ENCODE assay signal across 20 cellular contexts in genomic region chr1:115656461-115657077, GRCh38. TPM values are rescaled to one million over a fixed set of nuclear protein-coding genes. Genes with fewer than 3 reads are reported as not detected.
DNase-seq lines count a peak whose midpoint lies in the region; ATAC-seq, FAIRE-seq and TF ChIP-seq lines count a peak whose summit lies in the region.
"Had no signal": no experiment of that assay in that cellular context is flagged by ENCODE, and none has a peak within 500 bp of the region (broad histone marks: within the 10 kb centered on the region; RNA-seq: fewer than 3 reads in every experiment).

No MANE protein-coding gene starts in this region.

- H3K18ac ChIP-seq in mesendoderm (ENCODE audit: low read length) = peak overlapping the region; percentile 95

- no peak overlapping the region for H3K4me3 Mint-ChIP-seq in endodermal cell
- H3K4me3 Mint-ChIP-seq: B cell; CD4-positive, alpha-beta T cell; H9 had no signal

- H3K4me3 ChIP-seq in right lobe of liver (no peak overlapping the region), HepG2 (replicated peaks in 1 of 3; ENCODE audit: insufficient read depth in 1 of 3, low read depth in 2 of 3, low read length in 3 of 3) (no peak overlapping the region), endodermal cell (ENCODE audit: low read length) (no peak overlapping the region), mesendoderm (ENCODE audit: low read length) (no peak overlapping the region)
- H3K4me3 ChIP-seq: GM12878 had no signal

- no peaks in the 10 kb centered on the region for H3K9me3 Mint-ChIP-seq in endodermal cell
- H3K9me3 Mint-ChIP-seq: CD4-positive, alpha-beta T cell; H9 had no signal

- ATAC-seq in right lobe of liver (peak in 3 of 4 donors; percentile 15 to 60 (median 46)), HepG2 (no peak)
- ATAC-seq: GM12878, Panc1 had no signal

- no peak overlapping the region for H2BK5ac ChIP-seq in mesendoderm (ENCODE audit: low read length)

- H3K27me3 ChIP-seq in right lobe of liver = no peaks in the 10 kb centered on the region
- no peaks in the 10 kb centered on the region for H3K27me3 ChIP-seq in HepG2 (ENCODE audit: control insufficient read depth in 1 of 2, insufficient read depth in 2 of 2, low read length in 2 of 2)
- H3K27me3 ChIP-seq in endodermal cell (ENCODE audit: control insufficient read depth, insufficient read depth, low read length, poor library complexity, severe bottlenecking) = no peaks in the 10 kb centered on the region
- H3K27me3 ChIP-seq in mesendoderm (ENCODE audit: insufficient read depth, low read length, poor library complexity) = no peaks in the 10 kb centered on the region

- H4K8ac ChIP-seq in mesendoderm (ENCODE audit: low read depth, low read length) = no peak overlapping the region

- POLR2A ChIA-PET in HepG2 (lab: Yijun Ruan, JAX) = no interaction called here

- H3K9me3 ChIP-seq in right lobe of liver (no peaks in the 10 kb centered on the region), HepG2 (ENCODE audit: low read length) (no peaks in the 10 kb centered on the region), endodermal cell (ENCODE audit: control insufficient read depth, low read length) (no peaks in the 10 kb centered on the region)

- H2AK5ac ChIP-seq in mesendoderm (ENCODE audit: low read length) = no peak overlapping the region

- H3K27ac Mint-ChIP-seq in endodermal cell = peak overlapping the region; percentile 42
- H3K27ac Mint-ChIP-seq: B cell; CD4-positive, alpha-beta T cell; H9 had no signal

- DNase-seq in right lobe of liver (peak in 2 of 3 donors; percentile 55 to 67), HepG2 (ENCODE audit: low spot score) (no peak), endodermal cell (peak; percentile 38), mesendoderm (no peak), DMS79 (lab: John Stamatoyannopoulos, UW) (no peak), T1000 (lab: John Stamatoyannopoulos, UW) (no peak), hippocampal formation (lab: John Stamatoyannopoulos, UW) (no peak)
- no peak for DNase-seq in stimulated activated CD4-positive, alpha-beta T cell treated with anti-CD3 and anti-CD28 coated beads, Interleukin-4, amount 100 ng/mL, for 24 hours
- DNase-seq: 8988T; CD4-positive, alpha-beta T cell; DMS153; EL; H9; IMR-90; NCI-H1092 treated with DMSO at 0.1 percent for 48 hours; NCI-H1694 had no signal

- intact Hi-C loops in right lobe of liver (cut with DNase I) (no loop called here), HepG2 (cut with micrococcal nuclease; ENCODE audit: unreplicated experiment) (no loop called here)

- no peak overlapping the region for H3K56ac ChIP-seq in mesendoderm (ENCODE audit: low read length)

- H3K4me1 ChIP-seq in right lobe of liver = peaks cover 0 to 2% (median 0%) of the 10 kb centered on the region in 4 donors
- no peaks in the 10 kb centered on the region for H3K4me1 ChIP-seq in HepG2 (ENCODE audit: insufficient read depth, low read length)
- peaks cover 20% of the 10 kb centered on the region for H3K4me1 ChIP-seq in endodermal cell (ENCODE audit: control insufficient read depth, insufficient read depth, low read length)
- H3K4me1 ChIP-seq in mesendoderm (ENCODE audit: control insufficient read depth, low read depth, low read length) = peaks cover 18% of the 10 kb centered on the region

- WGBS in right lobe of liver (ENCODE audit: insufficient coverage, low coverage, low lambda C conversion rate, missing lambda C conversion rate) = 49% methylated on average over 5 of the region's 5 CpGs
- WGBS in HepG2 (ENCODE audit: low lambda C conversion rate) = 92% methylated on average over 4 of the region's 5 CpGs
- 91 to 92% methylated on average over 4 to 5 of the region's 5 CpGs for WGBS in endodermal cell (ENCODE audit: insufficient coverage in 1 of 2, insufficient read length in 1 of 2), 2 experiments
- WGBS in mesendoderm (ENCODE audit: extremely low coverage, insufficient coverage, low lambda C conversion rate) = no CpG with 5 or more reads among the region's 5 CpGs

- no peak for FAIRE-seq in HepG2 (lab: Jason Lieb, UNC)
- FAIRE-seq: GM12878 had no signal

- H3K27ac ChIP-seq in right lobe of liver (no peak overlapping the region), HepG2 (ENCODE audit: extremely low read length, insufficient read depth, low read length) (no peak overlapping the region), endodermal cell (ENCODE audit: low read depth, low read length) (no peak overlapping the region), mesendoderm (ENCODE audit: low read depth, low read length) (peak overlapping the region; percentile 8)
- H3K27ac ChIP-seq: HL-60 had no signal

- H3K27me3 Mint-ChIP-seq in endodermal cell (ENCODE audit: insufficient read depth) = no peaks in the 10 kb centered on the region
- H3K27me3 Mint-ChIP-seq: B cell; CD4-positive, alpha-beta T cell had no signal

- TF ChIP-seq POLR2A in right lobe of liver (IDR thresholded peaks at IDR 0.05) (no peak), HepG2 (IDR thresholded peaks at IDR 0.05; ENCODE audit: insufficient read depth in 1 of 2, low read depth in 2 of 2, low read length in 2 of 2) (no peak)

- TF ChIP-seq CTCF in right lobe of liver (IDR thresholded peaks at IDR 0.05) (no peak), HepG2 (CRISPR knock-in tag; IDR thresholded peaks at IDR 0.05) (no peak), endodermal cell (conservative IDR thresholded peaks at IDR 0.05) (no peak)

- H3K36me3 ChIP-seq in right lobe of liver = peaks cover 0 to 10% (median under 1%) of the 10 kb centered on the region in 4 donors
- peaks cover 10 to 80% of the 10 kb centered on the region in 2 experiments for H3K36me3 ChIP-seq in HepG2 (replicated peaks in 1 of 2; ENCODE audit: control insufficient read depth in 1 of 2, insufficient read depth in 2 of 2, low read length in 2 of 2)
- H3K36me3 ChIP-seq in endodermal cell (ENCODE audit: control insufficient read depth, insufficient read depth, low read length) = peaks cover 98% of the 10 kb centered on the region
- H3K36me3 ChIP-seq in mesendoderm (ENCODE audit: control insufficient read depth, insufficient read depth, low read length) = peaks cover 12% of the 10 kb centered on the region

- H2AFZ ChIP-seq in HepG2 (ENCODE audit: low read length) = no peak overlapping the region

- no peak overlapping the region for H2BK120ac ChIP-seq in mesendoderm (ENCODE audit: low read depth, low read length)

- H4K20me1 ChIP-seq in HepG2 (ENCODE audit: insufficient read depth, low read length) = no peaks in the 10 kb centered on the region

- in situ Hi-C loops in HepG2 (cut with HindIII; ENCODE audit: extremely low pct_ligation_motif_present, low pct_unique_long_range_greater_than_20kb) = no loop called here

- H3K4ac ChIP-seq in mesendoderm (ENCODE audit: low read depth, low read length) = no peak overlapping the region

- H3K4me2 ChIP-seq in HepG2 (ENCODE audit: low read depth, low read length) = no peak overlapping the region
- H3K4me2 ChIP-seq in mesendoderm (ENCODE audit: low read length) = no peak overlapping the region

- TF ChIP-seq EP300 in HepG2 (IDR thresholded peaks at IDR 0.05; ENCODE audit: low read depth in 2 of 2, low read length in 2 of 2) = no peak
- TF ChIP-seq EP300 in HepG2 (CRISPR knock-in tag; IDR thresholded peaks at IDR 0.05; ENCODE audit: borderline replicate concordance) = no peak

- no TSS peak for BruUV-seq in HepG2 (replicated peaks; lab: Mats Ljungman, UMichigan)

- TF ChIP-seq RAD21 in HepG2 (CRISPR knock-in tag; IDR thresholded peaks at IDR 0.05) = no peak

- H3K9ac ChIP-seq in HepG2 (ENCODE audit: insufficient read depth, low read depth, low read length) (no peak overlapping the region), endodermal cell (ENCODE audit: extremely low read depth, low read length, poor library complexity, severe bottlenecking) (no peak overlapping the region), mesendoderm (ENCODE audit: low read length) (no peak overlapping the region)

- H3K36me3 Mint-ChIP-seq in endodermal cell (ENCODE audit: low read depth) = peaks cover 94% of the 10 kb centered on the region

- H4K5ac ChIP-seq in mesendoderm (ENCODE audit: low read length) = no peak overlapping the region

- no peak overlapping the region for H3K23ac ChIP-seq in mesendoderm (ENCODE audit: low read length)

- no peaks in the 10 kb centered on the region for H3K79me2 ChIP-seq in HepG2 (ENCODE audit: insufficient read depth, low read length)
- peaks cover 71% of the 10 kb centered on the region for H3K79me2 ChIP-seq in mesendoderm (ENCODE audit: control insufficient read depth, insufficient read depth, low read length)

- CTCF ChIA-PET in HepG2 (lab: Yijun Ruan, JAX; ENCODE audit: low intra/inter-chr PET ratio, low total read pairs) = no interaction called here

- no peak overlapping the region for H2BK15ac ChIP-seq in mesendoderm (replicated peaks; ENCODE audit: low read depth)

- peaks cover 76% of the 10 kb centered on the region for H3K4me1 Mint-ChIP-seq in endodermal cell
- H3K4me1 Mint-ChIP-seq: B cell had no signal

- H3K79me1 ChIP-seq in mesendoderm (ENCODE audit: low read length) = peaks cover 40% of the 10 kb centered on the region

RNA-seq across cellular contexts. Expression of gene VANGL1, which starts 14.8 kb away (rescaled TPM):
- 1 to 10 TPM; 3.3 to 5.1 (median 4.4) TPM for total RNA-seq in right lobe of liver
- total RNA-seq in HepG2 (2016; rRNA removed; fragmentation: Illumina TruSeq; extraction: Trizol) = 5.9 and 9.4 TPM in 2 replicates
- 3.4 and 3.7 TPM in 2 replicates for total RNA-seq in HepG2 (2016; cell fraction: cytosol; rRNA removed; fragmentation: Illumina TruSeq; extraction: Trizol; ENCODE audit: low read depth)
- total RNA-seq in HepG2 (2016; cell fraction: insoluble cytoplasmic fraction; rRNA removed; fragmentation: Illumina TruSeq; extraction: Trizol) = 5.7 and 8.5 TPM in 2 replicates
- 5.7 and 6.0 TPM in 2 replicates for total RNA-seq in HepG2 (2016; cell fraction: membrane; rRNA removed; fragmentation: Illumina TruSeq; extraction: Trizol)
- 10.0 and 12.8 TPM in 2 replicates for total RNA-seq in HepG2 (2016; cell fraction: nucleus; rRNA removed; fragmentation: Illumina TruSeq; extraction: Trizol)
- polyA plus RNA-seq in HepG2 (2011; rRNA removed) = 5.3 TPM in 2 replicates
- 5.1 and 5.3 TPM in 2 replicates for polyA plus RNA-seq in HepG2 (2011; cell fraction: cytosol; rRNA removed)
- polyA plus RNA-seq in HepG2 (2011; cell fraction: nucleus; rRNA removed) = 4.1 and 5.0 TPM in 2 replicates
- 3.7 and 4.2 TPM in 2 replicates for polyA plus RNA-seq in HepG2 (2012)
- 1.4 and 1.6 TPM in 2 replicates for polyA plus RNA-seq in HepG2 (2016; cell fraction: cytosol; fragmentation: Illumina TruSeq; extraction: Trizol; ENCODE audit: low read depth)
- polyA plus RNA-seq in HepG2 (2016; cell fraction: insoluble cytoplasmic fraction; fragmentation: Illumina TruSeq; extraction: Trizol; ENCODE audit: low read depth) = 4.2 and 5.8 TPM in 2 replicates
- 2.6 and 2.7 TPM in 2 replicates for polyA plus RNA-seq in HepG2 (2016; cell fraction: membrane; fragmentation: Illumina TruSeq; extraction: Trizol; ENCODE audit: low read depth)
- 10.3 and 10.4 TPM in 2 replicates for polyA plus RNA-seq in HepG2 (2016; cell fraction: nucleus; fragmentation: Illumina TruSeq; extraction: Trizol; ENCODE audit: insufficient read depth, low read depth)
- polyA minus RNA-seq in HepG2 (2011; rRNA and poly(A)+ RNA removed; ENCODE audit: low replicate concordance) = 14.7 and 37.5 TPM in 2 replicates
- polyA minus RNA-seq in HepG2 (2011; cell fraction: cytosol; rRNA and poly(A)+ RNA removed) = 4.2 and 5.7 TPM in 2 replicates
- polyA minus RNA-seq in HepG2 (2011; cell fraction: nucleus; rRNA and poly(A)+ RNA removed) = 5.3 and 7.2 TPM in 2 replicates
- 10 to 100 TPM; 47.2 to 66.4 TPM for total RNA-seq in endodermal cell
- 14.6 TPM for polyA plus RNA-seq in endodermal cell (2013, experiment 1 of 2)
- polyA plus RNA-seq in endodermal cell (2013, experiment 2 of 2) = 16.4 TPM
- 71.3 TPM for polyA plus RNA-seq in mesendoderm (2013, experiment 1 of 2)
- polyA plus RNA-seq in mesendoderm (2013, experiment 2 of 2) = 69.6 TPM

Comparison
In these comparisons a context has a peak if more than half of its experiments do, and no peak if none do; other contexts are left out.
1. DNase-seq: peak in right lobe of liver (2 of 3) and endodermal cell (single experiment); none in HepG2 (single experiment), mesendoderm (single experiment), DMS79 (single experiment), T1000 (single experiment), stimulated activated CD4-positive, alpha-beta T cell treated with anti-CD3 and anti-CD28 coated beads, Interleukin-4, amount 100 ng/mL, for 24 hours (single experiment) and hippocampal formation (0 of 2).